ENCODE assay signal across 8 cellular contexts in the genomic region with DNA sequence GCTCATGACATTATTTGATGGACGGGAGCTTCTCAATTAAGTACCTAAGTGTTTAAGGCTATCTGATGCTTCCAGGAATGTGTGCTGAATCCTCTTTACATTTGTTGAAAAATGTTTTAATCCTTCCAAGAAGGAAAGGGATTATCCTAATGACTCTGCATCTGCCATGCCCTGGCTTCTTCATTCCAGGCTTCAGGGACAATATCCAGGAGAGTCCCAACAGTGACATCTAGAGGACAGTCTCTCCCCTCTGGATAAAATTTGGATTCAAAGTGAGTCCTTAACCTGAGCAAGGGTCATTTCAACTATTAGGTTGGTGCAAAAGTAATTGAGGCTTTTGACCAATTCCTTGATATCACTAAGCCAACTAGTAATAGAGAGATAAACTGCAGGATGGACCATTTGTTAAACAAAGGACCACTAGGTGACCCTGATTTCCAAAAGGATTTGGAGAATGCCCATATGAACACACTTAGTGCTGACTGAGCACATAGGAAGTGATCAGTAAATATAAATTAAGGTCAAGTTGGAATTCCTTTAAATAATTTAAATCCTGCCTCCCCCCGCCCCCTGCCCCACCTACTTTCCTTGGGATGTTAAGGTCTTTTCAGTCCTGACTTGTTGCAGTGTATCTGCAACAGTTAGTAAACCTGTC. TPM values are rescaled to one million over a fixed set of nuclear protein-coding genes. Genes with fewer than 3 reads are reported as not detected.
DNase-seq lines count a peak whose midpoint lies in the region; ATAC-seq, FAIRE-seq and TF ChIP-seq lines count a peak whose summit lies in the region.

No MANE protein-coding gene starts in this region.

- peak; percentile 40 to 81 (median 76) for ATAC-seq in pancreas
- ATAC-seq in HG03135 (IDR thresholded peaks at IDR 0.05; ENCODE audit: unreplicated experiment), result no peak
- ATAC-seq in GM19463 (IDR thresholded peaks at IDR 0.05; ENCODE audit: unreplicated experiment), result no peak
- ATAC-seq in HG03520 (IDR thresholded peaks at IDR 0.05; ENCODE audit: unreplicated experiment), result no peak

- H3K9me3 ChIP-seq in pancreas, result no peaks in the 10 kb centered on the region

- no peak overlapping the region for H3K27ac ChIP-seq in pancreas

- no peaks in the 10 kb centered on the region for H3K27me3 ChIP-seq in pancreas

- DNase-seq in DMS79 treated with DMSO at 0.1 percent for 48 hours (lab: John Stamatoyannopoulos, UW) (peak; percentile 78), SK-N-DZ (ENCODE audit: low spot score) (peak; percentile 16), fibroblast of mammary gland (ENCODE audit: low read depth) (peak; percentile 59), pancreas (peak in 2 of 6 donors; percentile 18 to 22)

- intact Hi-C loops in pancreas (cut with DNase I), result loop anchor here in 2 of 3 donors (2.0 to 10.0 kb wide), 2 partner anchors 172 to 176 kb away; no protein-coding TSS in a partner anchor

- TF ChIP-seq CTCF in LNCAP (IDR thresholded peaks at IDR 0.05) (peak; percentile 86), fibroblast of mammary gland (conservative IDR thresholded peaks at IDR 0.05; ENCODE audit: control insufficient read depth, insufficient read depth, low read depth, low read length) (peak; percentile 90), pancreas (IDR thresholded peaks at IDR 0.05) (peak; percentile 36 to 67 (median 48))

- H3K4me3 ChIP-seq in fibroblast of mammary gland (ENCODE audit: control insufficient read depth, low read depth, low read length) (no peak overlapping the region), pancreas (no peak overlapping the region)

- FAIRE-seq in pancreas (lab: Jason Lieb, UNC), result no peak

- H3K36me3 ChIP-seq in pancreas, result no peaks in the 10 kb centered on the region

- no peaks in the 10 kb centered on the region for H3K4me1 ChIP-seq in pancreas

- WGBS in pancreas, 2 donors, result 46 to 54% methylated on average over 2 of the region's 2 CpGs

RNA-seq across cellular contexts. Expression of a gene that starts 19.1 kb away (rescaled TPM):
- not detected in 2 replicates for polyA plus RNA-seq in SK-N-DZ (2014; cell fraction: cytosol; rRNA removed)
- polyA plus RNA-seq in SK-N-DZ (2014; cell fraction: nucleus; rRNA removed), result not detected in 2 replicates
- 1 to 10 TPM in 1 of 6 donors, under 1 TPM in 5; 0.12 to 1.0 (median 0.50) TPM for total RNA-seq in pancreas
- under 1 TPM; 0.05 to 0.15 TPM for polyA plus RNA-seq in pancreas

Comparison
In these comparisons a context has a peak if more than half of its experiments do, and no peak if none do; other contexts are left out.
1. ATAC-seq: peak in pancreas (4 of 4); none in HG03135 (single experiment), GM19463 (single experiment) and HG03520 (single experiment).
2. Peak in every context shown above with its lines, with median percentiles within 50 percentile points of each other: CTCF ChIP-seq.